ENCODE assay signal across 8 cellular contexts in the genomic region with DNA sequence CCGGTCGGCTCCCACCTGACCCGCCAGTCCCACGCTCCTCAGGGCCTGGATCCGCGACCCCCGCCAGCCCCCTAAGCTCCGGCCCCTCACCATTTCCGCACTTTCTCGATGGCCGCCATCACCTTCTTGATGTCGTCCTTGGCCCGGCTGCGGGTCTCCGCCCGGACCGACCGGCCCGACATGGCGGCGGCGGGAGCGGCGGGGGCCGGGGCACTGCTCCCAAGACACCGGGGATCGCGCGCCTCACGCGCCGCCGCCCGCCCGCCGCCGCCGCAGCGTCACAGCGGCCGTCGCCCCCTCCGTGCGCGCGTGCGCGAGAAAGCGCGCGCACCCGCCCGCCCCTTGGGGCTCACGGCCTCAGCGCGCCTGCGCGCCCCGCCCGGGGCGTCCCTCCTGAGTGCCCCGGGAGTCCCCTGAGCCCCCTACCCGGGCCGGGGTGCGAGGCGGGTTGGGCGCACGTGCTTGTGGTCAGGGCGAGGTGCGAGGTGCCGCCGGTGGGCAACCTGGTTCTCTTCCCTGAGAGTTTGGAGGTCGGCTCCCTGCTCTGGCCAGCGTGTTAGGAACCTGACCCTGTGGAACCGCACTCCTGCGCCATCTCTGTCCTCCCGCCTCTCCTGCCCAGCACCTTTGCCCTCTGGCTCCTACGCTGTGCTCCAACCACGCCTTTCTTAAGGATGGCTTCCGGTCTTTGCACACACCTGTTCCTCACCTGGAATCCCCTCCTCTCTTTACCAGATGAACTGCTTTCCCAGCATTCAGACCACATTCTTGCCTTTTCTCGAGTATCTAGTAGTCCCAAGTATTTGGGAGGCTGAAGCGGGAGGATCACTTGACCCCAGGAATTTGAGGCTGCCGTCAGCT.
DNase-seq lines count a peak whose midpoint lies in the region; ATAC-seq and TF ChIP-seq lines count a peak whose summit lies in the region.

A gene (minus strand): TSS at position 294 of the 861 bp plus-strand sequence. CDS start 112 bp downstream, at position 182.

- ATAC-seq in GM18868 (IDR thresholded peaks at IDR 0.05; ENCODE audit: unreplicated experiment) (peak; percentile 38), HG03108 (IDR thresholded peaks at IDR 0.05; ENCODE audit: unreplicated experiment) (peak; percentile 35), memory B cell (ENCODE audit: low read depth) (peak; percentile 58)
- ATAC-seq in effector memory CD8-positive, alpha-beta T cell (replicated peaks): peak; percentile 62

- DNase-seq in AG09309 (ENCODE audit: low read depth) (no peak), NCI-H510A treated with DMSO at 0.1 percent for 48 hours (lab: John Stamatoyannopoulos, UW) (peak; percentile 85), memory B cell (ENCODE audit: low spot score in 2 of 2) (peak; percentile 84)
- peak; percentile 94 for DNase-seq in activated CD8-positive, alpha-beta memory T cell treated with anti-CD3 and anti-CD28 coated beads for 24 hours
- DNase-seq in effector memory CD8-positive, alpha-beta T cell: peak; percentile 70 to 80 (median 79)
- peak; percentile 48 for DNase-seq in stimulated activated CD8-positive, alpha-beta memory T cell treated with anti-CD3 and anti-CD28 coated beads, Interleukin-12 subunit alpha, Interleukin-12 subunit beta, amount 100 ng/mL, for 1 hour (ENCODE audit: low read depth)

- H3K4me3 ChIP-seq in AG09309 (ENCODE audit: control insufficient read depth, low read depth, low read length): peak within 1 kb of the TSS; percentile 84

- H3K27me3 Mint-ChIP-seq in effector memory CD8-positive, alpha-beta T cell: no peaks in the 10 kb centered on the region
- peaks cover 2% of the 10 kb centered on the region for H3K27me3 Mint-ChIP-seq in memory B cell

- H3K9me3 Mint-ChIP-seq in effector memory CD8-positive, alpha-beta T cell: no peaks in the 10 kb centered on the region
- no peaks in the 10 kb centered on the region for H3K9me3 Mint-ChIP-seq in memory B cell

- no peak for TF ChIP-seq CTCF in AG09309 (IDR thresholded peaks at IDR 0.05; ENCODE audit: control insufficient read depth, insufficient read depth, low read depth, low read length, missing control alignments)

- H3K27ac Mint-ChIP-seq in effector memory CD8-positive, alpha-beta T cell: peak within 1 kb of the TSS; percentile 92 to 97
- peak within 1 kb of the TSS; percentile 96 for H3K27ac Mint-ChIP-seq in memory B cell

- peak within 1 kb of the TSS; percentile 95 for H3K4me3 Mint-ChIP-seq in effector memory CD8-positive, alpha-beta T cell
- H3K4me3 Mint-ChIP-seq in memory B cell: peak within 1 kb of the TSS; percentile 93

- peaks cover 43% of the 10 kb centered on the region for H3K36me3 Mint-ChIP-seq in effector memory CD8-positive, alpha-beta T cell (ENCODE audit: insufficient read depth)
- peaks cover 1% of the 10 kb centered on the region for H3K36me3 Mint-ChIP-seq in memory B cell

- H3K4me1 Mint-ChIP-seq in effector memory CD8-positive, alpha-beta T cell (ENCODE audit: low read depth in 2 of 2): peaks cover 22 to 24% of the 10 kb centered on the region in 2 donors
- peaks cover 21% of the 10 kb centered on the region for H3K4me1 Mint-ChIP-seq in memory B cell
